Comparison of ENCODE assay signal across 18 cellular contexts in genomic region chr9:130462685-130463084, GRCh38. TPM values are rescaled to one million over a fixed set of nuclear protein-coding genes. Genes with fewer than 3 reads are reported as not detected.
DNase-seq lines count a peak whose midpoint lies in the region; ATAC-seq and TF ChIP-seq lines count a peak whose summit lies in the region.
"Had no signal": no experiment of that assay in that cellular context is flagged by ENCODE, and none has a peak within 500 bp of the region (broad histone marks: within the 10 kb centered on the region; RNA-seq: fewer than 3 reads in every experiment).

No MANE protein-coding gene starts in this region.

- H3K9me3 Mint-ChIP-seq in glutamatergic neuron (ENCODE audit: unreplicated experiment) = peaks cover 9% of the 10 kb centered on the region
- H3K9me3 Mint-ChIP-seq: GM23338, HFFc6 had no signal

- H3K4me3 ChIP-seq in SJCRH30 = no peak overlapping the region
- no peak overlapping the region for H3K4me3 ChIP-seq in breast epithelium
- H3K4me3 ChIP-seq in dorsolateral prefrontal cortex = no peak overlapping the region
- H3K4me3 ChIP-seq: GM23338, HAP-1 had no signal

- no peak for TF ChIP-seq POLR2A in breast epithelium (IDR thresholded peaks at IDR 0.05)

- H3K27me3 ChIP-seq in SJCRH30 (no peaks in the 10 kb centered on the region), breast epithelium (no peaks in the 10 kb centered on the region), dorsolateral prefrontal cortex (peaks cover 0 to 23% (median 0%) of the 10 kb centered on the region in 45 donors)

- H3K9me3 ChIP-seq in SJCRH30 (replicated peaks) (no peaks in the 10 kb centered on the region), breast epithelium (no peaks in the 10 kb centered on the region)
- H3K9me3 ChIP-seq: HAP-1 had no signal

- H3K36me3 Mint-ChIP-seq in glutamatergic neuron (ENCODE audit: unreplicated experiment) = no peaks in the 10 kb centered on the region
- H3K36me3 Mint-ChIP-seq: CD4-positive, alpha-beta memory T cell had no signal

- peak; percentile 21 for DNase-seq in Right ventricle myocardium inferior (ENCODE audit: missing footprints)
- DNase-seq in cardiac septum (ENCODE audit: low spot score) = no peak
- peak; percentile 83 for DNase-seq in NCI-H2171 (lab: John Stamatoyannopoulos, UW)
- DNase-seq in SJCRH30 = no peak
- DNase-seq in glutamatergic neuron = no peak
- no peak for DNase-seq in breast epithelium (ENCODE audit: low spot score in 2 of 2)
- DNase-seq in dorsolateral prefrontal cortex = no peak
- DNase-seq: 8988T; C1 segment of cervical spinal cord; Calu3; CD4-positive, alpha-beta memory T cell; COR-L47; DMS79 treated with DMSO at 0.1 percent for 48 hours; GF-D8; HFFc6 had no signal

- H3K4me1 Mint-ChIP-seq in glutamatergic neuron (ENCODE audit: low read depth, unreplicated experiment) = peaks cover 18% of the 10 kb centered on the region
- H3K4me1 Mint-ChIP-seq: CD4-positive, alpha-beta memory T cell had no signal

- TF ChIP-seq CTCF in glutamatergic neuron (IDR thresholded peaks at IDR 0.05; ENCODE audit: partially characterized antibody, unreplicated experiment) (no peak), breast epithelium (IDR thresholded peaks at IDR 0.05) (no peak), dorsolateral prefrontal cortex (IDR thresholded peaks at IDR 0.05 in 54 of 56, conservative IDR thresholded peaks at IDR 0.05 in 2 of 56; ENCODE audit: low read depth in 1 of 56, partially characterized antibody in 56 of 56) (no peak)

- no peaks in the 10 kb centered on the region for H3K36me3 ChIP-seq in SJCRH30
- H3K36me3 ChIP-seq in breast epithelium = no peaks in the 10 kb centered on the region
- H3K36me3 ChIP-seq: HAP-1 had no signal

- peak overlapping the region; percentile 62 for H3K27ac ChIP-seq in SJCRH30
- H3K27ac ChIP-seq in breast epithelium = no peak overlapping the region
- no peak overlapping the region for H3K27ac ChIP-seq in dorsolateral prefrontal cortex

- intact Hi-C loops in Right ventricle myocardium inferior (cut with DNase I) = no loop called here
- intact Hi-C loops in cardiac septum (cut with DNase I) = loop anchor here (5.0 kb wide), 2 partner anchors 115 to 170 kb away; partner anchors contain the start of gene FUBP3
- intact Hi-C loops in breast epithelium (cut with DNase I; ENCODE audit: low total_unique reads) = no loop called here
- intact Hi-C loops in dorsolateral prefrontal cortex (cut with DNase I) = loop anchor here in 1 of 2 donors (5.0 kb wide), 2 partner anchors 535 to 665 kb away; partner anchors contain the start of gene NUP214

- H3K4me1 ChIP-seq in SJCRH30 = peaks cover 53% of the 10 kb centered on the region
- no peaks in the 10 kb centered on the region for H3K4me1 ChIP-seq in breast epithelium
- H3K4me1 ChIP-seq: HAP-1 had no signal

- ATAC-seq in Right ventricle myocardium inferior (no peak), GM19035 (IDR thresholded peaks at IDR 0.05; ENCODE audit: unreplicated experiment) (no peak)
- ATAC-seq: GM23338 had no signal

- peak overlapping the region; percentile 80 for H3K27ac Mint-ChIP-seq in glutamatergic neuron (ENCODE audit: unreplicated experiment)
- H3K27ac Mint-ChIP-seq: GM23338, HFFc6 had no signal

- H3K4me3 Mint-ChIP-seq in glutamatergic neuron (ENCODE audit: unreplicated experiment) = no peak overlapping the region
- H3K4me3 Mint-ChIP-seq: CD4-positive, alpha-beta memory T cell; GM23338; HFFc6 had no signal

- peaks cover 11% of the 10 kb centered on the region for H3K27me3 Mint-ChIP-seq in glutamatergic neuron (ENCODE audit: unreplicated experiment)

RNA-seq across cellular contexts. Expression of gene ASS1, which starts 17.9 kb away (rescaled TPM):
- total RNA-seq in Right ventricle myocardium inferior = 84.8 TPM
- 53.7 TPM for total RNA-seq in cardiac septum
- 1,949 and 1,974 TPM in 2 replicates for total RNA-seq in SJCRH30 (2014; rRNA removed; shearing (Covaris generic))
- total RNA-seq in glutamatergic neuron (ENCODE audit: unreplicated experiment) = 31.5 TPM
- total RNA-seq in breast epithelium = 100 to 1,000 TPM; 167 to 514 (median 190) TPM
- total RNA-seq in dorsolateral prefrontal cortex = 10 to 100 TPM; 18.2 to 91.9 (median 42.6) TPM
- total RNA-seq: CD4-positive, alpha-beta memory T cell had no signal

Comparison
In these comparisons a context has a peak if more than half of its experiments do, and no peak if none do; other contexts are left out.
1. DNase-seq: peak in Right ventricle myocardium inferior (single experiment) and NCI-H2171 (single experiment); none in cardiac septum (single experiment), SJCRH30 (0 of 2), glutamatergic neuron (single experiment), breast epithelium (0 of 2) and dorsolateral prefrontal cortex (0 of 10).